Comparison of ENCODE assay signal across 25 cellular contexts in genomic region chr9:21383627-21384026, GRCh38. TPM values are rescaled to one million over a fixed set of nuclear protein-coding genes. Genes with fewer than 3 reads are reported as not detected.
DNase-seq lines count a peak whose midpoint lies in the region; ATAC-seq, FAIRE-seq and TF ChIP-seq lines count a peak whose summit lies in the region.
"Had no signal": no experiment of that assay in that cellular context is flagged by ENCODE, and none has a peak within 500 bp of the region (broad histone marks: within the 10 kb centered on the region; RNA-seq: fewer than 3 reads in every experiment).

No MANE protein-coding gene starts in this region.

- no peaks in the 10 kb centered on the region for H3K9me3 Mint-ChIP-seq in stimulated activated naive CD8-positive, alpha-beta T cell treated with anti-CD3 and anti-CD28 coated beads, Interleukin-15, amount 100 ng/mL, for 72 hours
- peaks cover 2% of the 10 kb centered on the region for H3K9me3 Mint-ChIP-seq in activated CD4-positive, alpha-beta memory T cell treated with anti-CD3 and anti-CD28 coated beads for 36 hours
- H3K9me3 Mint-ChIP-seq: CD8-positive, alpha-beta memory T cell had no signal

- no peak overlapping the region for H2AFZ ChIP-seq in trophoblast cell (ENCODE audit: insufficient read depth, low read length, poor library complexity)

- WGBS in trophoblast cell (ENCODE audit: extremely low coverage, insufficient coverage, insufficient read length): no CpG with 5 or more reads among the region's 4 CpGs

- peak overlapping the region; percentile 1 to 2 for H3K4me3 Mint-ChIP-seq in stimulated activated naive CD8-positive, alpha-beta T cell treated with anti-CD3 and anti-CD28 coated beads, Interleukin-15, amount 100 ng/mL, for 72 hours
- H3K4me3 Mint-ChIP-seq in T-helper 17 cell: peak overlapping the region; percentile 3
- H3K4me3 Mint-ChIP-seq in activated CD4-positive, alpha-beta memory T cell treated with anti-CD3 and anti-CD28 coated beads for 36 hours: no peak overlapping the region

- intact Hi-C loops in activated CD4-positive, alpha-beta memory T cell treated with anti-CD3 and anti-CD28 coated beads for 36 hours (cut with micrococcal nuclease): no loop called here

- no peak overlapping the region for H3K18ac ChIP-seq in trophoblast cell (ENCODE audit: low read length)

- TF ChIP-seq POLR2A in H54 (IDR thresholded peaks at IDR 0.05; ENCODE audit: low read depth, low read length): no peak

- peaks cover 3% of the 10 kb centered on the region for H3K36me3 Mint-ChIP-seq in T-helper 17 cell (ENCODE audit: low read depth)
- H3K36me3 Mint-ChIP-seq in activated CD4-positive, alpha-beta memory T cell treated with anti-CD3 and anti-CD28 coated beads for 36 hours: no peaks in the 10 kb centered on the region
- H3K36me3 Mint-ChIP-seq: CD8-positive, alpha-beta memory T cell had no signal

- no peaks in the 10 kb centered on the region for H3K79me1 ChIP-seq in trophoblast cell (ENCODE audit: low read length)

- no peak for DNase-seq in stimulated activated naive CD8-positive, alpha-beta T cell treated with anti-CD3 and anti-CD28 coated beads, Interleukin-15, amount 100 ng/mL, for 72 hours
- no peak for DNase-seq in stimulated activated naive CD8-positive, alpha-beta T cell treated with anti-CD3 and anti-CD28 coated beads, Interleukin-15, Interleukin-2, amounts not matched to agents 100 U/mL and 50 U/mL, for 24 hours
- DNase-seq in H54 (ENCODE audit: insufficient read length, low spot score) (no peak), T-helper 17 cell (no peak), trophoblast cell (no peak), NCI-H82 treated with DMSO at 0.1 percent for 48 hours (lab: John Stamatoyannopoulos, UW; ENCODE audit: unreplicated experiment) (no peak)
- DNase-seq in activated CD4-positive, alpha-beta T cell treated with anti-CD3 and anti-CD28 coated beads, Interleukin-2, amount 50 U/mL, for 48 hours: no peak
- no peak for DNase-seq in activated CD4-positive, alpha-beta memory T cell treated with anti-CD3 and anti-CD28 coated beads for 36 hours
- DNase-seq: CD8-positive, alpha-beta memory T cell; DMS79 treated with DMSO at 0.1 percent for 48 hours; NCI-H1105; NCI-H1436 treated with DMSO at 0.1 percent for 48 hours; NCI-H187 treated with DMSO at 0.1 percent for 48 hours; NCI-H2171 treated with DMSO at 0.1 percent for 48 hours; NCI-H524; NCI-H748 treated with DMSO at 0.1 percent for 48 hours; PC-3; SK-N-SH; SW 1271 had no signal

- peak; percentile 6 for FAIRE-seq in H54 (lab: Jason Lieb, UNC)
- FAIRE-seq: A549, GM18507 had no signal

- no peak overlapping the region for H4K12ac ChIP-seq in trophoblast cell (ENCODE audit: low read depth, low read length)

- no peak overlapping the region for H3K4ac ChIP-seq in trophoblast cell (ENCODE audit: low read depth, low read length)

- no peak overlapping the region for H4K91ac ChIP-seq in trophoblast cell (ENCODE audit: low read depth, low read length)

- H3K4me2 ChIP-seq in trophoblast cell (ENCODE audit: low read length): no peak overlapping the region
- H3K4me2 ChIP-seq: A549, SK-N-SH had no signal

- H3K14ac ChIP-seq in trophoblast cell (ENCODE audit: low read length): no peak overlapping the region

- no peaks in the 10 kb centered on the region for H3K4me1 ChIP-seq in trophoblast cell (ENCODE audit: control insufficient read depth in 1 of 2, insufficient read depth in 2 of 2, low read length in 2 of 2)

- no peak overlapping the region for H2AK5ac ChIP-seq in trophoblast cell (ENCODE audit: low read length)

- no peak overlapping the region for H2BK120ac ChIP-seq in trophoblast cell (ENCODE audit: insufficient read depth, low read length, poor library complexity)

- peaks cover 42% of the 10 kb centered on the region for H3K27me3 Mint-ChIP-seq in stimulated activated naive CD8-positive, alpha-beta T cell treated with anti-CD3 and anti-CD28 coated beads, Interleukin-15, amount 100 ng/mL, for 72 hours
- peaks cover 52% of the 10 kb centered on the region for H3K27me3 Mint-ChIP-seq in T-helper 17 cell
- peaks cover 37% of the 10 kb centered on the region for H3K27me3 Mint-ChIP-seq in activated CD4-positive, alpha-beta memory T cell treated with anti-CD3 and anti-CD28 coated beads for 36 hours

- H2BK12ac ChIP-seq in trophoblast cell (ENCODE audit: low read length): no peak overlapping the region

- POLR2A ChIA-PET in activated CD4-positive, alpha-beta memory T cell treated with anti-CD3 and anti-CD28 coated beads for 36 hours (lab: Charles Lee): no interaction called here

- no peaks in the 10 kb centered on the region for H3K79me2 ChIP-seq in trophoblast cell (ENCODE audit: control insufficient read depth, insufficient read depth, low read length, poor library complexity)

- H2BK5ac ChIP-seq in trophoblast cell (ENCODE audit: low read depth, low read length, poor library complexity): no peak overlapping the region

- H3K9ac ChIP-seq in trophoblast cell (ENCODE audit: low read length): peak overlapping the region; percentile 26
- H3K9ac ChIP-seq: SK-N-SH had no signal

- no peak for ATAC-seq in stimulated activated naive CD8-positive, alpha-beta T cell treated with anti-CD3 and anti-CD28 coated beads, Interleukin-15, amount 100 ng/mL, for 72 hours
- ATAC-seq in stimulated activated naive CD8-positive, alpha-beta T cell treated with anti-CD3 and anti-CD28 coated beads, Interleukin-15, Interleukin-2, amounts not matched to agents 100 U/mL and 50 U/mL, for 24 hours: no peak
- ATAC-seq in T-helper 17 cell: no peak
- ATAC-seq: A549, PC-3 had no signal

- H3K4me1 Mint-ChIP-seq in stimulated activated naive CD8-positive, alpha-beta T cell treated with anti-CD3 and anti-CD28 coated beads, Interleukin-15, amount 100 ng/mL, for 72 hours: peaks cover 26% of the 10 kb centered on the region
- H3K4me1 Mint-ChIP-seq in T-helper 17 cell: peaks cover 16% of the 10 kb centered on the region
- peaks cover 13% of the 10 kb centered on the region for H3K4me1 Mint-ChIP-seq in activated CD4-positive, alpha-beta memory T cell treated with anti-CD3 and anti-CD28 coated beads for 36 hours (ENCODE audit: low read depth)

- no peaks in the 10 kb centered on the region for H3K36me3 ChIP-seq in trophoblast cell (ENCODE audit: control insufficient read depth in 1 of 2, insufficient read depth in 2 of 2, low read length in 2 of 2)

- H3K9me3 ChIP-seq in T-helper 17 cell (ENCODE audit: control insufficient read depth, low read length, poor library complexity, severe bottlenecking) (no peaks in the 10 kb centered on the region), trophoblast cell (ENCODE audit: insufficient read depth, low read depth, low read length) (no peaks in the 10 kb centered on the region)
- H3K9me3 ChIP-seq: A549, SK-N-SH had no signal

- H3K4me3 ChIP-seq in trophoblast cell (ENCODE audit: low read depth, low read length): no peak overlapping the region
- H3K4me3 ChIP-seq: A549 had no signal

- H3K27ac Mint-ChIP-seq in stimulated activated naive CD8-positive, alpha-beta T cell treated with anti-CD3 and anti-CD28 coated beads, Interleukin-15, amount 100 ng/mL, for 72 hours: peak overlapping the region in 1 of 2 donors; percentile 18
- H3K27ac Mint-ChIP-seq in T-helper 17 cell: no peak overlapping the region
- H3K27ac Mint-ChIP-seq in activated CD4-positive, alpha-beta memory T cell treated with anti-CD3 and anti-CD28 coated beads for 36 hours: no peak overlapping the region
- H3K27ac Mint-ChIP-seq: CD8-positive, alpha-beta memory T cell had no signal

- no peaks in the 10 kb centered on the region for H3K27me3 ChIP-seq in trophoblast cell (ENCODE audit: insufficient read depth, low read length)

- CTCF ChIA-PET in activated CD4-positive, alpha-beta memory T cell treated with anti-CD3 and anti-CD28 coated beads for 36 hours (lab: Charles Lee): no interaction called here

- no peak overlapping the region for H3K23ac ChIP-seq in trophoblast cell (ENCODE audit: low read length)

- H3K27ac ChIP-seq in trophoblast cell (ENCODE audit: low read depth, low read length): no peak overlapping the region
- H3K27ac ChIP-seq: A549, C4-2B, HL-60 had no signal

- no peak overlapping the region for H4K8ac ChIP-seq in trophoblast cell (ENCODE audit: low read depth, low read length)

RNA-seq across cellular contexts. Expression of gene IFNA2, which starts 1.6 kb away (rescaled TPM):
- not detected for total RNA-seq in T-helper 17 cell
- polyA plus RNA-seq in trophoblast cell (2013): 0.08 TPM in 1 of 2 replicates, not detected in the other
- total RNA-seq in activated CD4-positive, alpha-beta memory T cell treated with anti-CD3 and anti-CD28 coated beads for 36 hours: not detected
- total RNA-seq: CD8-positive, alpha-beta memory T cell; H4; PC-3 had no signal
- polyA plus RNA-seq: A549; CD8-positive, alpha-beta memory T cell; IgD-negative memory B cell; SK-N-SH had no signal

RNA-seq across cellular contexts. Expression of gene IFNA13, which starts 15.8 kb away (rescaled TPM):
- not detected for total RNA-seq in T-helper 17 cell
- polyA plus RNA-seq in trophoblast cell (2013): not detected in 2 replicates
- not detected for total RNA-seq in activated CD4-positive, alpha-beta memory T cell treated with anti-CD3 and anti-CD28 coated beads for 36 hours
- total RNA-seq: CD8-positive, alpha-beta memory T cell; H4; PC-3 had no signal
- polyA plus RNA-seq: A549; CD8-positive, alpha-beta memory T cell; IgD-negative memory B cell; SK-N-SH had no signal

RNA-seq across cellular contexts. Expression of gene IFNA8, which starts 25.3 kb away (rescaled TPM):
- total RNA-seq in T-helper 17 cell: not detected
- polyA plus RNA-seq in trophoblast cell (2013): not detected in 2 replicates
- total RNA-seq in activated CD4-positive, alpha-beta memory T cell treated with anti-CD3 and anti-CD28 coated beads for 36 hours: not detected
- total RNA-seq: CD8-positive, alpha-beta memory T cell; H4; PC-3 had no signal
- polyA plus RNA-seq: A549; CD8-positive, alpha-beta memory T cell; IgD-negative memory B cell; SK-N-SH had no signal

RNA-seq across cellular contexts. Expression of gene IFNA6, which starts 32.9 kb away (rescaled TPM):
- total RNA-seq in T-helper 17 cell: not detected
- not detected in 2 replicates for polyA plus RNA-seq in trophoblast cell (2013)
- not detected for total RNA-seq in activated CD4-positive, alpha-beta memory T cell treated with anti-CD3 and anti-CD28 coated beads for 36 hours
- total RNA-seq: CD8-positive, alpha-beta memory T cell; H4; PC-3 had no signal
- polyA plus RNA-seq: A549; CD8-positive, alpha-beta memory T cell; IgD-negative memory B cell; SK-N-SH had no signal

RNA-seq across cellular contexts. Expression of gene KLHL9, which starts 48.4 kb away (rescaled TPM):
- 10 to 100 TPM; 13.7 to 16.2 TPM for total RNA-seq in T-helper 17 cell
- polyA plus RNA-seq in trophoblast cell (2013): 18.3 and 18.5 TPM in 2 replicates
- 10 to 100 TPM; 15.9 to 16.0 TPM for total RNA-seq in activated CD4-positive, alpha-beta memory T cell treated with anti-CD3 and anti-CD28 coated beads for 36 hours
